In the genomic region with DNA sequence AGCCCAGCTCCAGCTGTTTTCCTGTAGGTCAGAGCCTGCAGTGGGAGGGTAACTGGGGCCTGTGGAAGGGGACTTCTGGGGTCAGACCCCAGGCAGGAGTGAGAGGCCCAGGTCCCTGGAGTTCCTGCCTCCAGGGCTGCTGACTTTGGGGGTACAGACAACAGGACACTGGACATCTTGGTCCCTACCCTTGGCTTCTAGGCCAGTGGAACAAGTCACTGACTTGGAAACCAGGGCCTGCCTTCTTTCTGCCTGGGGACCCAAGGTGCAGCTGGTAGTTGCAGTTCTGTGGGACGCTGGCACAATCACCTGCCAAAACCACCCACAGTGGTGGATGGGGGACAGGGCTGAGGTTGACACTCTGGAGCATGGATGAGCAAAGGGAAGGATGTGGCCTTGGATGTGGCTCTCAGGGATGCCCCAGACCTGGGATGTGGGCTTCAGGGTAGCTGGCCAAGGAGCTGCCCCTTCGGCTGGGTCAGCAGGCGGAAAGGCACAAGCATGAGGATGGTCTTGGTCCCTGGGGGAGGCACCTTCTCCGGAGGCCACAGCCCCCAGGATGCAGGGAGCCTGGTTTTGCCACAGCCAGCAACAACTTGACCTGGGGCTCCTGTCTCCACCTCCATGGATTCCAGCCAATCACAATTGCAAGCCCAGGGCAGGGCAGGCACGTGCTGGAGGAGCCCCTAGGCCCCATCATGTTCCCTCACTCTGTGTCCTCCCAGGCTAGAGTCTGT, we compare ENCODE assay signal across 1 cellular context.
TF ChIP-seq lines count a peak whose summit lies in the region.

No MANE protein-coding gene starts in this region.

TF ChIP-seq in IMR-90, 13 proteins besides CTCF, POLR2A, EP300 and RAD21 (continued from another document):
- TF ChIP-seq, protein P1, sequence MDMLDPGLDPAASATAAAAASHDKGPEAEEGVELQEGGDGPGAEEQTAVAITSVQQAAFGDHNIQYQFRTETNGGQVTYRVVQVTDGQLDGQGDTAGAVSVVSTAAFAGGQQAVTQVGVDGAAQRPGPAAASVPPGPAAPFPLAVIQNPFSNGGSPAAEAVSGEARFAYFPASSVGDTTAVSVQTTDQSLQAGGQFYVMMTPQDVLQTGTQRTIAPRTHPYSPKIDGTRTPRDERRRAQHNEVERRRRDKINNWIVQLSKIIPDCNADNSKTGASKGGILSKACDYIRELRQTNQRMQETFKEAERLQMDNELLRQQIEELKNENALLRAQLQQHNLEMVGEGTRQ (IDR thresholded peaks at IDR 0.05; ENCODE audit: low read depth, low read length) = no peak
- TF ChIP-seq RFX5 (IDR thresholded peaks at IDR 0.05; ENCODE audit: low read depth, low read length) (no peak), MAFK (IDR thresholded peaks at IDR 0.05; ENCODE audit: low read depth, low read length) (no peak), MAZ (IDR thresholded peaks at IDR 0.05; ENCODE audit: borderline replicate concordance, low read depth, low read length) (no peak), SMC3 (IDR thresholded peaks at IDR 0.05; ENCODE audit: low read depth, low read length) (no peak), FOS (IDR thresholded peaks at IDR 0.05; ENCODE audit: low read depth, low read length) (no peak), RCOR1 (IDR thresholded peaks at IDR 0.05; ENCODE audit: insufficient replicate concordance, low read length) (no peak), BHLHE40 (IDR thresholded peaks at IDR 0.05; ENCODE audit: low read depth, low read length) (no peak), NFE2L2 (IDR thresholded peaks at IDR 0.05; ENCODE audit: low read depth, low read length) (no peak)
TF ChIP-seq in IMR-90: peak in this region for 0.
